ENCODE assay signal across 18 cellular contexts in genomic region chr11:47366020-47366490, GRCh38. TPM values are rescaled to one million over a fixed set of nuclear protein-coding genes. Genes with fewer than 3 reads are reported as not detected.
"Had no signal": no experiment of that assay in that cellular context is flagged by ENCODE, and none has a peak within 500 bp of the region (broad histone marks: within the 10 kb centered on the region; RNA-seq: fewer than 3 reads in every experiment).

No MANE protein-coding gene starts in this region.

- H3K27me3 Mint-ChIP-seq: activated T-cell treated with anti-CD3 and anti-CD28 coated beads, Interleukin-2, amount 50 U/mL, for 24 hours had no signal

- H3K4me3 ChIP-seq: adrenal gland, breast epithelium, coronary artery, lower lobe of right lung, upper lobe of right lung had no signal

- H3K27ac ChIP-seq: adrenal gland, breast epithelium, coronary artery, lower lobe of right lung, upper lobe of right lung had no signal

- H3K36me3 ChIP-seq: adrenal gland, breast epithelium, upper lobe of right lung had no signal

- H3K4me1 ChIP-seq: breast epithelium, lower lobe of right lung had no signal

- DNase-seq: activated CD4-positive, alpha-beta T cell treated with anti-CD3 and anti-CD28 coated beads for 4 hours; activated CD8-positive, alpha-beta T cell treated with anti-CD3 and anti-CD28 coated beads for 36 hours; activated effector memory CD4-positive, alpha-beta T cell treated with Interleukin-2 at 50 U/mL for 16 hours; activated naive CD4-positive, alpha-beta T cell treated with anti-CD3 and anti-CD28 coated beads, Interleukin-2, amount 50 U/mL, for 16 hours; activated T-cell treated with anti-CD3 and anti-CD28 coated beads, Interleukin-2, amount 50 U/mL, for 24 hours; adrenal gland; erythroblast; foreskin melanocyte; lower lobe of right lung; occipital lobe; stimulated activated CD4-positive, alpha-beta T cell treated with anti-CD3 and anti-CD28 coated beads, Interleukin-2, amount 100 ng/mL, for 24 hours; upper lobe of right lung had no signal

- H3K36me3 Mint-ChIP-seq: natural killer cell treated with Interleukin-12 subunit alpha and Interleukin-12 subunit beta and Interleukin-15 and Interleukin-18, amount 100 ng/mL, for 72 hours; WTC11 had no signal

- H3K9me3 Mint-ChIP-seq: activated CD8-positive, alpha-beta T cell treated with anti-CD3 and anti-CD28 coated beads for 36 hours; activated T-cell treated with anti-CD3 and anti-CD28 coated beads, Interleukin-2, amount 50 U/mL, for 24 hours; natural killer cell treated with Interleukin-12 subunit alpha and Interleukin-12 subunit beta and Interleukin-15 and Interleukin-18, amount 100 ng/mL, for 72 hours; WTC11 had no signal

- H3K27ac Mint-ChIP-seq: activated CD8-positive, alpha-beta T cell treated with anti-CD3 and anti-CD28 coated beads for 36 hours; activated T-cell treated with anti-CD3 and anti-CD28 coated beads, Interleukin-2, amount 50 U/mL, for 24 hours; natural killer cell treated with Interleukin-12 subunit alpha and Interleukin-12 subunit beta and Interleukin-15 and Interleukin-18, amount 100 ng/mL, for 72 hours; WTC11 had no signal

- ATAC-seq: activated CD8-positive, alpha-beta T cell treated with anti-CD3 and anti-CD28 coated beads for 36 hours; lower lobe of right lung; natural killer cell treated with Interleukin-12 subunit alpha and Interleukin-12 subunit beta and Interleukin-15 and Interleukin-18, amount 100 ng/mL, for 72 hours; upper lobe of right lung; WTC11 had no signal

- H3K9me3 ChIP-seq: adrenal gland, breast epithelium, lower lobe of right lung, upper lobe of right lung had no signal

- H3K27me3 ChIP-seq: adrenal gland, breast epithelium, upper lobe of right lung had no signal

- H3K4me1 Mint-ChIP-seq: WTC11 had no signal

- H3K4me3 Mint-ChIP-seq: activated CD8-positive, alpha-beta T cell treated with anti-CD3 and anti-CD28 coated beads for 36 hours; activated T-cell treated with anti-CD3 and anti-CD28 coated beads, Interleukin-2, amount 50 U/mL, for 24 hours; natural killer cell treated with Interleukin-12 subunit alpha and Interleukin-12 subunit beta and Interleukin-15 and Interleukin-18, amount 100 ng/mL, for 72 hours; WTC11 had no signal

RNA-seq across cellular contexts. Expression of gene SPI1, which starts 12.3 kb away (rescaled TPM):
- total RNA-seq: astrocyte had no signal
- polyA plus RNA-seq: keratinocyte had no signal

RNA-seq across cellular contexts. Expression of gene MYBPC3, which starts 13.6 kb away (rescaled TPM):
- total RNA-seq: activated CD8-positive, alpha-beta T cell treated with anti-CD3 and anti-CD28 coated beads for 36 hours; astrocyte; natural killer cell treated with Interleukin-12 subunit alpha and Interleukin-12 subunit beta and Interleukin-15 and Interleukin-18, amount 100 ng/mL, for 72 hours; occipital lobe had no signal
- polyA plus RNA-seq: keratinocyte had no signal
